Comparison of ENCODE assay signal across 16 cellular contexts in the genomic region with DNA sequence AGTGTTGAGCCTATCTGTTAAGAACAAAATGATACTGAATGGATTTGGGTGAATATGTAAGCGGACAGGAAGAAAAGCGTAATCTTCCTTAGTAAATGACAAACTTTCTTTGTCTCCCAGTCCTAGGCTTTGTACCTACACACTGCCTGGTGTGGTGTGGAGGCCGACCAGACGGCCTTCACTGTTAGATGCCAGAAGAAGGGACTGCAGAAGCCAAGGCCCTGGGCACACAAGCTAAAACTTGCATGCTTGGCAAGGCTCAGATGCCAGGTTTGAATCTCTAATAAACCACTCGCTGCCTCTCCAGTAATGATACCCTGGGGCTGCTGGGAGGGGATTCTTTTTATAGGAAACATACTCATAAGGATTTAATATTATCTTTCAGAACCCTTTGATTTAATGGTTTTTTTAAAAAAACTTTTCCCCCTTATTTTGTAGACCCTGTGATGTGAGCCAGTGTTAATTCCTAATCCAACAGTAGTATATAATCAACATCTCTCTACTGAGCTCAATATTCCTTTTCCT.
DNase-seq lines count a peak whose midpoint lies in the region; ATAC-seq and TF ChIP-seq lines count a peak whose summit lies in the region.
"Had no signal": no experiment of that assay in that cellular context is flagged by ENCODE, and none has a peak within 500 bp of the region (broad histone marks: within the 10 kb centered on the region; RNA-seq: fewer than 3 reads in every experiment).

No MANE protein-coding gene starts in this region.

- peaks cover 40% of the 10 kb centered on the region for H3K36me3 ChIP-seq in RWPE2 (ENCODE audit: low read depth)
- H3K36me3 ChIP-seq in iPS-18a (ENCODE audit: control insufficient read depth, low read depth, low read length), result no peaks in the 10 kb centered on the region
- H3K36me3 ChIP-seq in smooth muscle cell (ENCODE audit: low read depth), result peaks cover 26% of the 10 kb centered on the region
- H3K36me3 ChIP-seq: suprapubic skin had no signal

- peaks cover 40% of the 10 kb centered on the region for H3K4me1 Mint-ChIP-seq in T-helper 2 cell treated with Interferon-gamma antibody and Interleukin-4, amounts not matched to agents 5 μg/mL and 100 μg/mL, for 36 hours (ENCODE audit: low read depth)

- H3K27me3 Mint-ChIP-seq in T-helper 2 cell treated with Interferon-gamma antibody and Interleukin-4, amounts not matched to agents 5 μg/mL and 100 μg/mL, for 36 hours (ENCODE audit: low read depth), result no peaks in the 10 kb centered on the region

- H3K4me3 ChIP-seq in RWPE2 (ENCODE audit: severe bottlenecking), result no peak overlapping the region
- H3K4me3 ChIP-seq in iPS-18a (ENCODE audit: low read length), result no peak overlapping the region
- no peak overlapping the region for H3K4me3 ChIP-seq in smooth muscle cell
- H3K4me3 ChIP-seq: suprapubic skin had no signal

- H3K27ac ChIP-seq in RWPE2 (ENCODE audit: poor library complexity, severe bottlenecking), result peak overlapping the region; percentile 55
- peak overlapping the region; percentile 69 for H3K27ac ChIP-seq in iPS-18a (ENCODE audit: low read length)
- peak overlapping the region; percentile 81 for H3K27ac ChIP-seq in smooth muscle cell (ENCODE audit: low read depth)
- H3K27ac ChIP-seq: suprapubic skin, WERI-Rb-1 had no signal

- H3K4me3 Mint-ChIP-seq in T-helper 2 cell treated with Interferon-gamma antibody and Interleukin-4, amounts not matched to agents 5 μg/mL and 100 μg/mL, for 36 hours, result no peak overlapping the region
- H3K4me3 Mint-ChIP-seq: activated T-cell treated with anti-CD3 and anti-CD28 coated beads, Interleukin-2, amount 50 U/mL, for 4 hours had no signal

- H3K79me2 ChIP-seq in smooth muscle cell (ENCODE audit: low read depth), result peaks cover 100% of the 10 kb centered on the region

- TF ChIP-seq CTCF in RWPE2 (IDR thresholded peaks at IDR 0.05; ENCODE audit: poor library complexity, severe bottlenecking) (no peak), smooth muscle cell (IDR thresholded peaks at IDR 0.05; ENCODE audit: borderline replicate concordance, insufficient read depth, poor library complexity, severe bottlenecking) (no peak), GM13976 (IDR thresholded peaks at IDR 0.05; ENCODE audit: borderline replicate concordance, control extremely low read depth, extremely low read depth, insufficient read depth, missing control alignments) (no peak)

- no peak overlapping the region for H2AFZ ChIP-seq in smooth muscle cell (ENCODE audit: low read depth)

- peak; percentile 59; the same call in 2 of the 3 replicates for ATAC-seq in RWPE2 (ENCODE audit: low read depth)
- ATAC-seq: activated T-cell treated with anti-CD3 and anti-CD28 coated beads, Interleukin-2, amount 50 U/mL, for 4 hours had no signal

- H3K27me3 ChIP-seq in RWPE2 (ENCODE audit: insufficient read depth, poor library complexity, severe bottlenecking) (no peaks in the 10 kb centered on the region), iPS-18a (ENCODE audit: control insufficient read depth, insufficient read depth, low read length) (no peaks in the 10 kb centered on the region), smooth muscle cell (ENCODE audit: low read depth) (no peaks in the 10 kb centered on the region)
- H3K27me3 ChIP-seq: suprapubic skin had no signal

- in situ Hi-C loops in GM13976 (cut with MboI; ENCODE audit: low sequenced_read_pairs, unreplicated experiment), result no loop called here

- peaks cover 44% of the 10 kb centered on the region for H3F3A ChIP-seq in smooth muscle cell (ENCODE audit: low read depth)

- H3K9me3 ChIP-seq in RWPE2 (ENCODE audit: severe bottlenecking) (no peaks in the 10 kb centered on the region), iPS-18a (ENCODE audit: control insufficient read depth, low read depth, low read length) (no peaks in the 10 kb centered on the region), smooth muscle cell (replicated peaks; ENCODE audit: low read depth) (no peaks in the 10 kb centered on the region)
- H3K9me3 ChIP-seq: suprapubic skin had no signal

- DNase-seq in T-helper 2 cell treated with Interferon-gamma antibody and Interleukin-4, amounts not matched to agents 5 μg/mL and 100 μg/mL, for 36 hours (ENCODE audit: low spot score), result no peak
- DNase-seq in T-helper 2 cell, result no peak
- DNase-seq in RWPE2 (ENCODE audit: low spot score), result no peak
- DNase-seq in smooth muscle cell (lab: John Stamatoyannopoulos, UW; ENCODE audit: unreplicated experiment), result no peak
- no peak for DNase-seq in GM13976 (ENCODE audit: low spot score)
- no peak for DNase-seq in activated CD8-positive, alpha-beta memory T cell treated with anti-CD3 and anti-CD28 coated beads, Interleukin-2, amount 50 U/mL, for 4 hours
- no peak for DNase-seq in effector CD4-positive, alpha-beta T cell
- DNase-seq: 8988T; activated T-cell treated with anti-CD3 and anti-CD28 coated beads, Interleukin-2, amount 50 U/mL, for 4 hours; aorta; NCI-H1092; NCI-H510A; Right ventricle myocardium superior had no signal

- H4K20me1 ChIP-seq in smooth muscle cell (ENCODE audit: low read depth), result peaks cover 97% of the 10 kb centered on the region

- peak overlapping the region; percentile 51 for H3K9ac ChIP-seq in iPS-18a (ENCODE audit: low read length)
- H3K9ac ChIP-seq in smooth muscle cell (ENCODE audit: low read depth), result peak overlapping the region; percentile 39

- H3K4me1 ChIP-seq in RWPE2 (ENCODE audit: insufficient read depth, poor library complexity, severe bottlenecking), result peaks cover 43% of the 10 kb centered on the region
- peaks cover 16% of the 10 kb centered on the region for H3K4me1 ChIP-seq in iPS-18a (ENCODE audit: control insufficient read depth, low read depth, low read length)
- H3K4me1 ChIP-seq in smooth muscle cell (ENCODE audit: low read depth), result peaks cover 32% of the 10 kb centered on the region

- H3K4me2 ChIP-seq in smooth muscle cell, result peak overlapping the region; percentile 73

- H3K9me3 Mint-ChIP-seq in T-helper 2 cell treated with Interferon-gamma antibody and Interleukin-4, amounts not matched to agents 5 μg/mL and 100 μg/mL, for 36 hours, result no peaks in the 10 kb centered on the region
- H3K9me3 Mint-ChIP-seq: activated T-cell treated with anti-CD3 and anti-CD28 coated beads, Interleukin-2, amount 50 U/mL, for 4 hours had no signal

- 86% methylated on average over 5 of the region's 5 CpGs for WGBS in smooth muscle cell (ENCODE audit: low lambda C conversion rate)

- H3K36me3 Mint-ChIP-seq in T-helper 2 cell treated with Interferon-gamma antibody and Interleukin-4, amounts not matched to agents 5 μg/mL and 100 μg/mL, for 36 hours (ENCODE audit: low read depth), result peaks cover 56% of the 10 kb centered on the region

- peak overlapping the region; percentile 7 for H3K27ac Mint-ChIP-seq in T-helper 2 cell treated with Interferon-gamma antibody and Interleukin-4, amounts not matched to agents 5 μg/mL and 100 μg/mL, for 36 hours
